In genomic region chr14:30528778-30529642, GRCh38 we compare ENCODE assay signal across 30 cellular contexts.
"Had no signal": no experiment of that assay in that cellular context is flagged by ENCODE, and none has a peak within 500 bp of the region (broad histone marks: within the 10 kb centered on the region; RNA-seq: fewer than 3 reads in every experiment).

No MANE protein-coding gene starts in this region.

- H3K27ac ChIP-seq: ascending aorta, breast epithelium, cardiac muscle cell, colonic mucosa had no signal

- H3K36me3 Mint-ChIP-seq: activated naive CD4-positive, alpha-beta T cell treated with anti-CD3 and anti-CD28 coated beads, Interleukin-2, amount 10 ng/mL, durations not matched to agents 7 days and 5 days; activated naive CD4-positive, alpha-beta T cell treated with anti-CD3 and anti-CD28 coated beads, Interleukin-2, amount 50 U/mL, for 72 hours; activated naive CD8-positive, alpha-beta T cell treated with anti-CD3 and anti-CD28 coated beads, Interleukin-2, amount 10 ng/mL, durations not matched to agents 7 days and 5 days; brain had no signal

- H3K4me3 ChIP-seq: ascending aorta, breast epithelium, cardiac muscle cell, colonic mucosa had no signal

- H3K27ac Mint-ChIP-seq: activated CD4-positive, alpha-beta memory T cell treated with anti-CD3 and anti-CD28 coated beads, Interleukin-2, amount 10 ng/mL, durations not matched to agents 7 days and 5 days; activated CD4-positive, alpha-beta T cell treated with anti-CD3 and anti-CD28 coated beads, Interleukin-2, amount 10 ng/mL, durations not matched to agents 7 days and 5 days; activated naive CD4-positive, alpha-beta T cell treated with anti-CD3 and anti-CD28 coated beads, Interleukin-2, amount 10 ng/mL, durations not matched to agents 7 days and 5 days; activated naive CD4-positive, alpha-beta T cell treated with anti-CD3 and anti-CD28 coated beads, Interleukin-2, amount 50 U/mL, for 72 hours; activated naive CD8-positive, alpha-beta T cell treated with anti-CD3 and anti-CD28 coated beads, Interleukin-2, amount 10 ng/mL, durations not matched to agents 7 days and 5 days; activated T-cell treated with anti-CD3 and anti-CD28 coated beads, Interleukin-2, amount 50 U/mL, for 24 hours; activated T-cell treated with anti-CD3 and anti-CD28 coated beads, Interleukin-2, amount 50 U/mL, for 72 hours; brain; endodermal cell; T-helper 17 cell; T-helper 2 cell treated with Interferon-gamma antibody and Interleukin-4, amounts not matched to agents 5 μg/mL and 100 μg/mL, for 36 hours had no signal

- H3K36me3 ChIP-seq: ascending aorta, breast epithelium, cardiac muscle cell, colonic mucosa had no signal

- H3K4me1 Mint-ChIP-seq: activated CD4-positive, alpha-beta memory T cell treated with anti-CD3 and anti-CD28 coated beads, Interleukin-2, amount 10 ng/mL, durations not matched to agents 7 days and 5 days; activated CD4-positive, alpha-beta T cell treated with anti-CD3 and anti-CD28 coated beads, Interleukin-2, amount 10 ng/mL, durations not matched to agents 7 days and 5 days; activated naive CD4-positive, alpha-beta T cell treated with anti-CD3 and anti-CD28 coated beads, Interleukin-2, amount 10 ng/mL, durations not matched to agents 7 days and 5 days; activated naive CD8-positive, alpha-beta T cell treated with anti-CD3 and anti-CD28 coated beads, Interleukin-2, amount 10 ng/mL, durations not matched to agents 7 days and 5 days; brain had no signal

- H3K9me3 ChIP-seq: ascending aorta, breast epithelium, colonic mucosa had no signal

- H3K4me3 Mint-ChIP-seq: activated CD4-positive, alpha-beta memory T cell treated with anti-CD3 and anti-CD28 coated beads, Interleukin-2, amount 10 ng/mL, durations not matched to agents 7 days and 5 days; activated CD4-positive, alpha-beta T cell treated with anti-CD3 and anti-CD28 coated beads, Interleukin-2, amount 10 ng/mL, durations not matched to agents 7 days and 5 days; activated naive CD4-positive, alpha-beta T cell treated with anti-CD3 and anti-CD28 coated beads, Interleukin-2, amount 10 ng/mL, durations not matched to agents 7 days and 5 days; activated naive CD8-positive, alpha-beta T cell treated with anti-CD3 and anti-CD28 coated beads, Interleukin-2, amount 10 ng/mL, durations not matched to agents 7 days and 5 days; activated T-cell treated with anti-CD3 and anti-CD28 coated beads, Interleukin-2, amount 50 U/mL, for 24 hours; activated T-cell treated with anti-CD3 and anti-CD28 coated beads, Interleukin-2, amount 50 U/mL, for 72 hours; brain; endodermal cell; T-helper 17 cell; T-helper 2 cell treated with Interferon-gamma antibody and Interleukin-4, amounts not matched to agents 5 μg/mL and 100 μg/mL, for 36 hours had no signal

- H3K4me1 ChIP-seq: ascending aorta, breast epithelium, colonic mucosa had no signal

- H3K27me3 ChIP-seq: ascending aorta, breast epithelium, cardiac muscle cell, colonic mucosa had no signal

- FAIRE-seq: frontal cortex had no signal

- ATAC-seq: activated naive CD4-positive, alpha-beta T cell treated with anti-CD3 and anti-CD28 coated beads, Interleukin-2, amount 50 U/mL, for 72 hours; activated T-cell treated with anti-CD3 and anti-CD28 coated beads, Interleukin-2, amount 50 U/mL, for 72 hours; esophagus mucosa; T-helper 17 cell had no signal

- H3K27me3 Mint-ChIP-seq: activated CD4-positive, alpha-beta memory T cell treated with anti-CD3 and anti-CD28 coated beads, Interleukin-2, amount 10 ng/mL, durations not matched to agents 7 days and 5 days; activated CD4-positive, alpha-beta T cell treated with anti-CD3 and anti-CD28 coated beads, Interleukin-2, amount 10 ng/mL, durations not matched to agents 7 days and 5 days; activated naive CD4-positive, alpha-beta T cell treated with anti-CD3 and anti-CD28 coated beads, Interleukin-2, amount 10 ng/mL, durations not matched to agents 7 days and 5 days; activated naive CD8-positive, alpha-beta T cell treated with anti-CD3 and anti-CD28 coated beads, Interleukin-2, amount 10 ng/mL, durations not matched to agents 7 days and 5 days; activated T-cell treated with anti-CD3 and anti-CD28 coated beads, Interleukin-2, amount 50 U/mL, for 24 hours; brain had no signal

- DNase-seq: activated CD4-positive, alpha-beta memory T cell treated with anti-CD3 and anti-CD28 coated beads, Interleukin-2, amount 10 ng/mL, durations not matched to agents 7 days and 5 days; activated CD4-positive, alpha-beta T cell treated with anti-CD3 and anti-CD28 coated beads for 1 hour; activated CD4-positive, alpha-beta T cell treated with anti-CD3 and anti-CD28 coated beads for 4 hours; activated CD4-positive, alpha-beta T cell treated with anti-CD3 and anti-CD28 coated beads, Interleukin-2, amount 10 ng/mL, durations not matched to agents 7 days and 5 days; activated CD4-positive, alpha-beta T cell treated with anti-CD3 and anti-CD28 coated beads, Interleukin-2, amount 50 U/mL, for 4 hours; activated CD8-positive, alpha-beta memory T cell treated with anti-CD3 and anti-CD28 coated beads, Interleukin-2, amount 50 U/mL, for 48 hours; activated gamma-delta T cell; activated naive CD4-positive, alpha-beta T cell; activated naive CD4-positive, alpha-beta T cell treated with anti-CD3 and anti-CD28 coated beads, Interleukin-2, amount 10 ng/mL, durations not matched to agents 7 days and 5 days; activated naive CD8-positive, alpha-beta T cell treated with anti-CD3 and anti-CD28 coated beads, Interleukin-2, amount 10 ng/mL, durations not matched to agents 7 days and 5 days; activated T-cell treated with anti-CD3 and anti-CD28 coated beads for 4 hours; activated T-cell treated with anti-CD3 and anti-CD28 coated beads, Interleukin-2, amount 50 U/mL, for 24 hours; activated T-cell treated with anti-CD3 and anti-CD28 coated beads, Interleukin-2, amount 50 U/mL, for 72 hours; central memory CD4-positive, alpha-beta T cell; cerebellar nuclear complex; colonic mucosa; effector memory CD4-positive, alpha-beta T cell; endodermal cell; foreskin fibroblast; head of caudate nucleus; T-helper 17 cell; T1000 had no signal

- H3K9me3 Mint-ChIP-seq: activated CD4-positive, alpha-beta memory T cell treated with anti-CD3 and anti-CD28 coated beads, Interleukin-2, amount 10 ng/mL, durations not matched to agents 7 days and 5 days; activated CD4-positive, alpha-beta T cell treated with anti-CD3 and anti-CD28 coated beads, Interleukin-2, amount 10 ng/mL, durations not matched to agents 7 days and 5 days; activated naive CD4-positive, alpha-beta T cell treated with anti-CD3 and anti-CD28 coated beads, Interleukin-2, amount 10 ng/mL, durations not matched to agents 7 days and 5 days; activated naive CD4-positive, alpha-beta T cell treated with anti-CD3 and anti-CD28 coated beads, Interleukin-2, amount 50 U/mL, for 72 hours; activated naive CD8-positive, alpha-beta T cell treated with anti-CD3 and anti-CD28 coated beads, Interleukin-2, amount 10 ng/mL, durations not matched to agents 7 days and 5 days; activated T-cell treated with anti-CD3 and anti-CD28 coated beads, Interleukin-2, amount 50 U/mL, for 24 hours; activated T-cell treated with anti-CD3 and anti-CD28 coated beads, Interleukin-2, amount 50 U/mL, for 72 hours; brain; T-helper 2 cell treated with Interferon-gamma antibody and Interleukin-4, amounts not matched to agents 5 μg/mL and 100 μg/mL, for 36 hours had no signal
